In genomic region chr12:40011775-40012129, GRCh38 we compare ENCODE assay signal across 9 cellular contexts.
DNase-seq lines count a peak whose midpoint lies in the region; ATAC-seq, FAIRE-seq and TF ChIP-seq lines count a peak whose summit lies in the region.
"Had no signal": no experiment of that assay in that cellular context is flagged by ENCODE, and none has a peak within 500 bp of the region (broad histone marks: within the 10 kb centered on the region; RNA-seq: fewer than 3 reads in every experiment).

No MANE protein-coding gene starts in this region.

- no peaks in the 10 kb centered on the region for H3K9me3 Mint-ChIP-seq in activated CD4-positive, alpha-beta T cell treated with anti-CD3 and anti-CD28 coated beads, Interleukin-2, amount 10 ng/mL, durations not matched to agents 7 days and 5 days

- no peaks in the 10 kb centered on the region for H4K20me1 ChIP-seq in endothelial cell of umbilical vein (replicated peaks; ENCODE audit: control insufficient read depth, extremely low read depth, insufficient read depth, low read length)

- H3K27ac ChIP-seq in endothelial cell of umbilical vein (ENCODE audit: insufficient read depth, low read depth, low read length), result no peak overlapping the region
- no peak overlapping the region for H3K27ac ChIP-seq in stomach smooth muscle (ENCODE audit: low read length)

- intact Hi-C loops in endothelial cell of umbilical vein (cut with micrococcal nuclease), result loop anchor here (1.0 kb wide), 3 partner anchors 96 to 302 kb away; no protein-coding TSS in a partner anchor

- H3K27ac Mint-ChIP-seq in activated CD4-positive, alpha-beta T cell treated with anti-CD3 and anti-CD28 coated beads, Interleukin-2, amount 10 ng/mL, durations not matched to agents 7 days and 5 days, result peak overlapping the region; percentile 55

- H3K36me3 Mint-ChIP-seq in activated CD4-positive, alpha-beta T cell treated with anti-CD3 and anti-CD28 coated beads, Interleukin-2, amount 10 ng/mL, durations not matched to agents 7 days and 5 days (ENCODE audit: low read depth), result no peaks in the 10 kb centered on the region

- POLR2A ChIA-PET in activated CD4-positive, alpha-beta T cell treated with anti-CD3 and anti-CD28 coated beads, Interleukin-2, amount 10 ng/mL, durations not matched to agents 7 days and 5 days (lab: Charles Lee), result no interaction called here
- POLR2A ChIA-PET in endothelial cell of umbilical vein (lab: Charles Lee), result no interaction called here
- POLR2A ChIA-PET in GM10248 (lab: Yijun Ruan, JAX), result no interaction called here

- H3K79me2 ChIP-seq in endothelial cell of umbilical vein (ENCODE audit: control insufficient read depth, insufficient read depth, low read length), result no peaks in the 10 kb centered on the region

- H3K4me1 ChIP-seq in endothelial cell of umbilical vein (ENCODE audit: control insufficient read depth, extremely low read depth, insufficient read depth, low read length) (no peaks in the 10 kb centered on the region), stomach smooth muscle (ENCODE audit: control insufficient read depth, insufficient read depth, low read length) (peaks cover 8% of the 10 kb centered on the region)

- CTCF ChIA-PET in activated CD4-positive, alpha-beta T cell treated with anti-CD3 and anti-CD28 coated beads, Interleukin-2, amount 10 ng/mL, durations not matched to agents 7 days and 5 days (lab: Charles Lee), result interaction anchor here (0.6 to 2.2 kb wide), 7 partner anchors 9 to 92 kb away, joined by 3 to 5 read pairs (median 4); no protein-coding TSS in a partner anchor
- CTCF ChIA-PET in endothelial cell of umbilical vein (lab: Charles Lee) (interaction anchor here (0.7 to 6.2 kb wide), 52 partner anchors 7 to 909 kb away, joined by 3 to 189 read pairs (median 4); partner anchors contain the start of gene SLC2A13), GM10248 (lab: Yijun Ruan, JAX) (interaction anchor here (0.8 to 6.3 kb wide), 32 partner anchors 9 to 1101 kb away, joined by 3 to 66 read pairs (median 4); partner anchors contain the start of gene SLC2A13)

- peak overlapping the region; percentile 82 for H3K4me2 ChIP-seq in endothelial cell of umbilical vein (ENCODE audit: insufficient read depth, low read length)

- H3K4me3 ChIP-seq in endothelial cell of umbilical vein (replicated peaks in 1 of 3; ENCODE audit: insufficient read depth in 1 of 3, low read depth in 1 of 3, low read length in 3 of 3) (peak overlapping the region in 1 of 3 experiments; percentile 30), stomach smooth muscle (ENCODE audit: low read length in 2 of 2) (peak overlapping the region; percentile 45 to 58)

- H3K4me1 Mint-ChIP-seq in activated CD4-positive, alpha-beta T cell treated with anti-CD3 and anti-CD28 coated beads, Interleukin-2, amount 10 ng/mL, durations not matched to agents 7 days and 5 days, result peaks cover 15% of the 10 kb centered on the region

- dilution Hi-C loops in endothelial cell of umbilical vein (cut with MboI; ENCODE audit: extremely low pct_ligation_motif_present, low sequenced_read_pairs), result no loop called here

- peak overlapping the region; percentile 53 for H3K4me3 Mint-ChIP-seq in activated CD4-positive, alpha-beta T cell treated with anti-CD3 and anti-CD28 coated beads, Interleukin-2, amount 10 ng/mL, durations not matched to agents 7 days and 5 days

- no peaks in the 10 kb centered on the region for H3K36me3 ChIP-seq in endothelial cell of umbilical vein (ENCODE audit: control insufficient read depth in 2 of 2, extremely low read depth in 1 of 2, insufficient read depth in 2 of 2, low read length in 2 of 2)
- H3K36me3 ChIP-seq in stomach smooth muscle (ENCODE audit: control insufficient read depth in 2 of 2, insufficient read depth in 2 of 2, low read length in 2 of 2), result no peaks in the 10 kb centered on the region
- H3K36me3 ChIP-seq: sigmoid colon had no signal

- H3K27me3 Mint-ChIP-seq in activated CD4-positive, alpha-beta T cell treated with anti-CD3 and anti-CD28 coated beads, Interleukin-2, amount 10 ng/mL, durations not matched to agents 7 days and 5 days, result no peaks in the 10 kb centered on the region

- H3K27me3 ChIP-seq in endothelial cell of umbilical vein (ENCODE audit: control insufficient read depth in 2 of 2, insufficient read depth in 2 of 2, low read length in 2 of 2) (no peaks in the 10 kb centered on the region), stomach smooth muscle (ENCODE audit: control insufficient read depth in 1 of 2, insufficient read depth in 2 of 2, low read length in 2 of 2) (no peaks in the 10 kb centered on the region)
- H3K27me3 ChIP-seq: sigmoid colon had no signal

- FAIRE-seq in endothelial cell of umbilical vein (lab: Jason Lieb, UNC), result no peak

- TF ChIP-seq CTCF in endothelial cell of umbilical vein (IDR thresholded peaks at IDR 0.05; ENCODE audit: extremely low read depth in 1 of 2, insufficient read depth in 1 of 2, low read depth in 1 of 2, low read length in 2 of 2), result no peak
- no peak for TF ChIP-seq CTCF in GM10248 (IDR thresholded peaks at IDR 0.05; ENCODE audit: control extremely low read depth, extremely low read depth, low read depth, missing control alignments)

- TF ChIP-seq POLR2A in endothelial cell of umbilical vein (IDR thresholded peaks at IDR 0.05; ENCODE audit: low read depth, low read length), result no peak

- DNase-seq in activated CD4-positive, alpha-beta T cell treated with anti-CD3 and anti-CD28 coated beads, Interleukin-2, amount 10 ng/mL, durations not matched to agents 7 days and 5 days, result no peak
- DNase-seq in activated CD4-positive, alpha-beta T cell treated with anti-CD3 and anti-CD28 coated beads, Interleukin-2, amount 50 U/mL, for 4 hours, result no peak
- DNase-seq in endothelial cell of umbilical vein (ENCODE audit: low read depth, low spot score), result peak; percentile 6
- DNase-seq in NCI-H748 treated with DMSO at 0.1 percent for 48 hours (lab: John Stamatoyannopoulos, UW), result no peak
- DNase-seq in NCI-H82 (lab: John Stamatoyannopoulos, UW), result no peak
- no peak for DNase-seq in GM10248 (ENCODE audit: extremely low spot score)

- no peak overlapping the region for H3K9ac ChIP-seq in endothelial cell of umbilical vein (replicated peaks; ENCODE audit: extremely low read depth, insufficient read depth, low read length)
- H3K9ac ChIP-seq in stomach smooth muscle (ENCODE audit: low read length in 2 of 2), result peak overlapping the region; percentile 4 to 55

- H3K9me3 ChIP-seq in endothelial cell of umbilical vein (replicated peaks; ENCODE audit: control insufficient read depth, insufficient read depth, low read length) (no peaks in the 10 kb centered on the region), stomach smooth muscle (ENCODE audit: control insufficient read depth in 2 of 2, low read length in 2 of 2) (no peaks in the 10 kb centered on the region)
- H3K9me3 ChIP-seq: sigmoid colon had no signal

- H3K9me1 ChIP-seq in endothelial cell of umbilical vein (replicated peaks; ENCODE audit: control insufficient read depth, extremely low read depth, insufficient read depth, low read length), result no peaks in the 10 kb centered on the region

- no TSS peak for BruUV-seq in endothelial cell of umbilical vein (replicated peaks; lab: Mats Ljungman, UMichigan)

- peak; percentile 19 for ATAC-seq in HG03432 (IDR thresholded peaks at IDR 0.05; ENCODE audit: unreplicated experiment)

- H2AFZ ChIP-seq in endothelial cell of umbilical vein (ENCODE audit: low read depth, low read length), result peak overlapping the region; percentile 95

TF ChIP-seq in endothelial cell of umbilical vein, 7 proteins besides CTCF, POLR2A, EP300 and RAD21:
- TF ChIP-seq, protein P1, sequence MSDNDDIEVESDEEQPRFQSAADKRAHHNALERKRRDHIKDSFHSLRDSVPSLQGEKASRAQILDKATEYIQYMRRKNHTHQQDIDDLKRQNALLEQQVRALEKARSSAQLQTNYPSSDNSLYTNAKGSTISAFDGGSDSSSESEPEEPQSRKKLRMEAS (IDR thresholded peaks at IDR 0.05; ENCODE audit: insufficient read depth, insufficient read length), result no peak
- no peak for TF ChIP-seq GATA2 (IDR thresholded peaks at IDR 0.05; ENCODE audit: insufficient read depth, insufficient read length, low read depth, low read length)
- no peak for TF ChIP-seq JUN (IDR thresholded peaks at IDR 0.05; ENCODE audit: borderline replicate concordance, insufficient read depth, insufficient read length, low read depth)
- TF ChIP-seq FOS (IDR thresholded peaks at IDR 0.05; ENCODE audit: borderline replicate concordance, insufficient read depth, low read length), result no peak
- no peak for TF ChIP-seq MYC (IDR thresholded peaks at IDR 0.05; ENCODE audit: low read depth, low read length)
- TF ChIP-seq EZH2 (IDR thresholded peaks at IDR 0.05; ENCODE audit: borderline replicate concordance, low read depth, low read length, severe bottlenecking), result no peak
- no peak for TF ChIP-seq POLR2AphosphoS5 (IDR thresholded peaks at IDR 0.05; ENCODE audit: insufficient read depth, low read depth, low read length)
TF ChIP-seq in endothelial cell of umbilical vein: peak in this region for 0.
